In genomic region chr2:240975903-240976302, GRCh38 we compare ENCODE assay signal across 1 cellular context. TPM values are rescaled to one million over a fixed set of nuclear protein-coding genes. Genes with fewer than 3 reads are reported as not detected.
"Had no signal": no experiment of that assay in that cellular context is flagged by ENCODE, and none has a peak within 500 bp of the region (broad histone marks: within the 10 kb centered on the region; RNA-seq: fewer than 3 reads in every experiment).

No MANE protein-coding gene starts in this region.

RNA-seq across cellular contexts. Expression of gene SNED1, which starts 22.5 kb away (rescaled TPM):
- total RNA-seq: foreskin keratinocyte had no signal
- polyA plus RNA-seq: foreskin keratinocyte had no signal
